19 cellular contexts compared by ENCODE assay signal in genomic region chrX:18792828-18793227, GRCh38.
DNase-seq lines count a peak whose midpoint lies in the region; ATAC-seq and TF ChIP-seq lines count a peak whose summit lies in the region.
"Had no signal": no experiment of that assay in that cellular context is flagged by ENCODE, and none has a peak within 500 bp of the region (broad histone marks: within the 10 kb centered on the region; RNA-seq: fewer than 3 reads in every experiment).

No MANE protein-coding gene starts in this region.

- H3K4me3 Mint-ChIP-seq in glutamatergic neuron (ENCODE audit: unreplicated experiment): no peak overlapping the region
- H3K4me3 Mint-ChIP-seq: CD4-positive, alpha-beta T cell had no signal

- peaks cover 3% of the 10 kb centered on the region for H3K27me3 Mint-ChIP-seq in glutamatergic neuron (ENCODE audit: unreplicated experiment)
- H3K27me3 Mint-ChIP-seq: CD4-positive, alpha-beta T cell had no signal

- H4K20me1 ChIP-seq in OCI-LY7 (ENCODE audit: insufficient read depth, low read length): no peaks in the 10 kb centered on the region

- CTCF ChIA-PET in OCI-LY7 (lab: Charles Lee; ENCODE audit: unreplicated experiment): no interaction called here

- intact Hi-C loops in OCI-LY7 (cut with micrococcal nuclease; ENCODE audit: unreplicated experiment): no loop called here

- H3K27ac ChIP-seq in OCI-LY7 (ENCODE audit: low read depth, low read length, poor library complexity, severe bottlenecking): no peak overlapping the region
- H3K27ac ChIP-seq: 22Rv1, Peyer's patch had no signal

- no peak for ATAC-seq in HG03565 (IDR thresholded peaks at IDR 0.05; ENCODE audit: unreplicated experiment)
- ATAC-seq: Right ventricle myocardium inferior had no signal

- H3K9me3 Mint-ChIP-seq in glutamatergic neuron (ENCODE audit: unreplicated experiment): peaks cover 2% of the 10 kb centered on the region
- H3K9me3 Mint-ChIP-seq: CD4-positive, alpha-beta T cell had no signal

- H3K4me2 ChIP-seq in OCI-LY7 (ENCODE audit: low read length): no peak overlapping the region

- BruUV-seq in OCI-LY7 (replicated peaks; lab: Mats Ljungman, UMichigan): no TSS peak

- no peaks in the 10 kb centered on the region for H3K79me2 ChIP-seq in OCI-LY7 (ENCODE audit: insufficient read depth, low read depth, low read length)

- H3K4me3 ChIP-seq in OCI-LY7 (ENCODE audit: low read depth, low read length, poor library complexity, severe bottlenecking): no peak overlapping the region
- H3K4me3 ChIP-seq: Peyer's patch had no signal

- peaks cover 15% of the 10 kb centered on the region for H3K4me1 Mint-ChIP-seq in glutamatergic neuron (ENCODE audit: low read depth, unreplicated experiment)

- no peaks in the 10 kb centered on the region for H3K36me3 ChIP-seq in OCI-LY7 (ENCODE audit: insufficient read depth, low read length)
- H3K36me3 ChIP-seq: BE2C, Peyer's patch had no signal

- H2AFZ ChIP-seq in OCI-LY7 (ENCODE audit: low read length): no peak overlapping the region

- H3K4me1 ChIP-seq in OCI-LY7 (ENCODE audit: insufficient read depth, low read length, poor library complexity, severe bottlenecking): no peaks in the 10 kb centered on the region
- H3K4me1 ChIP-seq: BE2C, Peyer's patch had no signal

- no peak for TF ChIP-seq CTCF in glutamatergic neuron (IDR thresholded peaks at IDR 0.05; ENCODE audit: partially characterized antibody, unreplicated experiment)
- no peak for TF ChIP-seq CTCF in OCI-LY7 (conservative IDR thresholded peaks at IDR 0.05; ENCODE audit: low read length)

- H3K9me3 ChIP-seq in OCI-LY7 (ENCODE audit: low read length): no peaks in the 10 kb centered on the region
- H3K9me3 ChIP-seq: BE2C, Peyer's patch had no signal

- H3K36me3 Mint-ChIP-seq in glutamatergic neuron (ENCODE audit: unreplicated experiment): no peaks in the 10 kb centered on the region

- DNase-seq in NCI-H82 (lab: John Stamatoyannopoulos, UW) (peak; percentile 24), NCI-H82 treated with DMSO at 0.1 percent for 48 hours (lab: John Stamatoyannopoulos, UW; ENCODE audit: unreplicated experiment) (no peak), SW480 (ENCODE audit: low spot score) (peak; percentile 6), glutamatergic neuron (no peak), midbrain (lab: John Stamatoyannopoulos, UW) (no peak), hepatic stellate cell (ENCODE audit: low spot score) (no peak), OCI-LY7 (ENCODE audit: low spot score) (no peak)
- DNase-seq: BE2C; Calu3; CD4-positive, alpha-beta T cell; NCI-H1436; NCI-H2029; NCI-H2171; NCI-H446 treated with DMSO at 0.1 percent for 48 hours; NCI-H774; Peyer's patch had no signal

- POLR2A ChIA-PET in OCI-LY7 (lab: Charles Lee): no interaction called here

- H3K9me2 ChIP-seq in OCI-LY7 (ENCODE audit: insufficient read depth, low read length): no peaks in the 10 kb centered on the region

- peak overlapping the region; percentile 78 for H3K27ac Mint-ChIP-seq in glutamatergic neuron (ENCODE audit: unreplicated experiment)
- H3K27ac Mint-ChIP-seq: CD4-positive, alpha-beta T cell had no signal

Comparison
In these comparisons a context has a peak if more than half of its experiments do, and no peak if none do; other contexts are left out.
1. DNase-seq: peak in NCI-H82 (single experiment) and SW480 (single experiment); none in NCI-H82 treated with DMSO at 0.1 percent for 48 hours (single experiment), glutamatergic neuron (single experiment), midbrain (single experiment), hepatic stellate cell (single experiment) and OCI-LY7 (single experiment).